Comparison of ENCODE assay signal across 8 cellular contexts in genomic region chr1:54763814-54764131, GRCh38. TPM values are rescaled to one million over a fixed set of nuclear protein-coding genes. Genes with fewer than 3 reads are reported as not detected.
A peak's percentile ranks its signal among the peaks of the same experiment; 100 is the strongest.
DNase-seq lines count a peak whose midpoint lies in the region; ATAC-seq and TF ChIP-seq lines count a peak whose summit lies in the region.

No MANE protein-coding gene starts in this region.

- no peaks in the 10 kb centered on the region for H3K9me3 Mint-ChIP-seq in activated T-cell treated with anti-CD3 and anti-CD28 coated beads, Interleukin-2, amount 50 U/mL, for 24 hours

- H3K27ac ChIP-seq in iPS-20b (ENCODE audit: low read length) (peak overlapping the region; percentile 76), suprapubic skin (peak overlapping the region; percentile 76)

- 2% methylated on average over 11 of the region's 11 CpGs for WGBS in suprapubic skin

- peaks cover 17% of the 10 kb centered on the region for H3K4me1 Mint-ChIP-seq in activated T-cell treated with anti-CD3 and anti-CD28 coated beads, Interleukin-2, amount 50 U/mL, for 24 hours (ENCODE audit: low read depth)

- DNase-seq in activated effector memory CD4-positive, alpha-beta T cell treated with anti-CD3 and anti-CD28 coated beads, Interleukin-2, amount 50 U/mL, for 16 hours = peak; percentile 64
- DNase-seq in activated effector memory CD4-positive, alpha-beta T cell treated with Interleukin-2 at 50 U/mL for 16 hours = no peak
- DNase-seq in activated T-cell treated with anti-CD3 and anti-CD28 coated beads, Interleukin-2, amount 50 U/mL, for 24 hours = no peak
- DNase-seq in suprapubic skin (ENCODE audit: low spot score in 2 of 2) (no peak), hippocampal formation (lab: John Stamatoyannopoulos, UW) (no peak), left lobe of liver (ENCODE audit: low spot score) (no peak)
- no peak for DNase-seq in stimulated activated naive CD4-positive, alpha-beta T cell (lab: John Stamatoyannopoulos, UW)

- ATAC-seq in left lobe of liver = no peak

- H3K4me3 Mint-ChIP-seq in activated T-cell treated with anti-CD3 and anti-CD28 coated beads, Interleukin-2, amount 50 U/mL, for 24 hours = peak overlapping the region; percentile 90

- H3K27me3 Mint-ChIP-seq in activated T-cell treated with anti-CD3 and anti-CD28 coated beads, Interleukin-2, amount 50 U/mL, for 24 hours = no peaks in the 10 kb centered on the region

- peak overlapping the region; percentile 98 for H3K9ac ChIP-seq in iPS-20b (ENCODE audit: low read depth, low read length)

- H3K36me3 ChIP-seq in iPS-20b (ENCODE audit: insufficient read depth, low read depth, low read length) (0 out of 2 replicates have a peak, but pooled peaks cover under 1% of the 10 kb centered on the region), suprapubic skin (peaks cover 3% of the 10 kb centered on the region)

- TF ChIP-seq POLR2A in suprapubic skin (IDR thresholded peaks at IDR 0.05) = no peak

- H3K4me3 ChIP-seq in iPS-20b (ENCODE audit: low read length) (peak overlapping the region; percentile 98), suprapubic skin (peak overlapping the region; percentile 81)

- H3K4me1 ChIP-seq in iPS-20b (ENCODE audit: insufficient read depth, low read length) = peaks cover 6% of the 10 kb centered on the region; the same call in 1 of the 2 replicates
- H3K4me1 ChIP-seq in suprapubic skin = peaks cover 17% of the 10 kb centered on the region

- TF ChIP-seq EP300 in suprapubic skin (IDR thresholded peaks at IDR 0.05) = no peak

- H3K27me3 ChIP-seq in iPS-20b (ENCODE audit: insufficient read depth, low read length) = no peaks in the 10 kb centered on the region
- H3K27me3 ChIP-seq in suprapubic skin = no peaks in the 10 kb centered on the region

- H3K9me3 ChIP-seq in iPS-20b (ENCODE audit: insufficient read depth, low read depth, low read length) (no peaks in the 10 kb centered on the region), suprapubic skin (no peaks in the 10 kb centered on the region)

- H3K27ac Mint-ChIP-seq in activated T-cell treated with anti-CD3 and anti-CD28 coated beads, Interleukin-2, amount 50 U/mL, for 24 hours = peak overlapping the region; percentile 95

- no peak for TF ChIP-seq CTCF in suprapubic skin (IDR thresholded peaks at IDR 0.05)

- H3K36me3 Mint-ChIP-seq in activated T-cell treated with anti-CD3 and anti-CD28 coated beads, Interleukin-2, amount 50 U/mL, for 24 hours (ENCODE audit: low read depth) = peaks cover 12% of the 10 kb centered on the region

RNA-seq across cellular contexts. Expression of gene PARS2, which starts 0.6 kb away (rescaled TPM):
- total RNA-seq in suprapubic skin (1 to 10 TPM; 3.2 to 8.7 (median 5.8) TPM), left lobe of liver (4.3 TPM)

RNA-seq across cellular contexts. Expression of gene TTC22, which starts 37.4 kb away (rescaled TPM):
- total RNA-seq in suprapubic skin (10 to 100 TPM; 37.4 to 64.0 (median 58.0) TPM), left lobe of liver (4.4 TPM)

RNA-seq across cellular contexts. Expression of gene TTC4, which starts 48.1 kb away (rescaled TPM):
- total RNA-seq in suprapubic skin (10 to 100 TPM; 16.7 to 59.9 (median 18.2) TPM), left lobe of liver (8.3 TPM)
